8 cellular contexts compared by ENCODE assay signal in the genomic region with DNA sequence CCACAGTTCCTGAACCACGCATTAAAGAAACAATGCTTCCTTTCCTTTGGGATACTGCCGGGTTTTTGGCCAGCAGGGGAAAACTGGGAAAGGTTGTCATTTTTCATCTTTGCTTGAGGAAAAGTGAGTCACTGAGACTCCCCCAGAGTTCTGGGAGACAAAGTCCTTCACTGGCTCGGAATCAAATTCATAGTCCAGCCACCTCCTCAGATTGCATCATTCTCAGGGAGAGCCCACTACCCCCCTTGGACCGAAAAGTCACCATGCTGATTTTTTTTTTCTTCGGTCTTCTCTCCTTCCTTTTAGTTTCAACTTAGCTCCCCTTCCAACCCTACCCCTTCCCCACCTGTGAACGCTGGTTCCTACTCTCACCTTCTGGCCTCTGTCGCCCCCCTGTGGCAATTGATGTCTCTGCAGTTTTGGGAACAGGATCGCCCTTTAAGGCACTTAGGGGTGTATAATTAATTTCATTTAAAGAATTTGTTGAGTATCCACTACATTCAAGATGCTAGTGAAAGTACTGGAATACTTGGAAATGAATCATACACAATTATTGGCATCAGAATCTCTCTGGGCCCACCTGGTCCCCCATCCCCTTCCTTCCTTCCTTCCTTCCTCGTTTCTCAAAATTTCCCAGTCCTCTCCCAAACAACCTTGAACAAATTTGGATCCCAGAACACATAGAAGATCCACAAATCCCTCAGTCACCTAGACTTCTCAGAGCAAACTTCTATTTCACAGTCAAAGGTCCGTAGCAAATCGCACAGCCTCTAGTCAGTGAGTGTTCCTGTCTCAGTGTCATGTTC. TPM values are rescaled to one million over a fixed set of nuclear protein-coding genes. Genes with fewer than 3 reads are reported as not detected.
DNase-seq lines count a peak whose midpoint lies in the region; ATAC-seq and TF ChIP-seq lines count a peak whose summit lies in the region.

No MANE protein-coding gene starts in this region.

- BruUV-seq in MCF 10A (replicated peaks; lab: Mats Ljungman, UMichigan), result no TSS peak

- H3K36me3 ChIP-seq in DOHH2 (ENCODE audit: control insufficient read depth, low read length), result no peaks in the 10 kb centered on the region
- no peaks in the 10 kb centered on the region for H3K36me3 ChIP-seq in HUES64 (ENCODE audit: insufficient read depth, low read length)
- H3K36me3 ChIP-seq in lung (ENCODE audit: control insufficient read depth in 2 of 2, insufficient read depth in 2 of 2, low read length in 2 of 2), result no peaks in the 10 kb centered on the region
- H3K36me3 ChIP-seq in stomach, result no peaks in the 10 kb centered on the region

- H3K9me3 Mint-ChIP-seq in MCF 10A (ENCODE audit: unreplicated experiment), result no peaks in the 10 kb centered on the region

- H3K27ac ChIP-seq in DOHH2 (ENCODE audit: low read depth, low read length) (no peak overlapping the region), HUES64 (ENCODE audit: low read depth, low read length) (no peak overlapping the region), lung (ENCODE audit: low read depth in 1 of 2, low read length in 1 of 2) (no peak overlapping the region), stomach (no peak overlapping the region)

- H3F3A ChIP-seq in DOHH2 (ENCODE audit: control insufficient read depth, insufficient read depth), result no peaks in the 10 kb centered on the region

- H3K4me1 Mint-ChIP-seq in MCF 10A (ENCODE audit: insufficient read depth, unreplicated experiment), result peaks cover 57% of the 10 kb centered on the region

- WGBS in HUES64, result 41% methylated on average over 10 of the region's 11 CpGs
- WGBS in lung, 2 donors, result 29 to 37% methylated on average over 11 of the region's 11 CpGs
- WGBS in stomach, 5 donors, result 34 to 40% (median 36%) methylated on average over 11 of the region's 11 CpGs

- H3K9me3 ChIP-seq in DOHH2 (ENCODE audit: control insufficient read depth, insufficient read depth, low read length) (no peaks in the 10 kb centered on the region), HUES64 (ENCODE audit: insufficient read depth, low read depth, low read length) (no peaks in the 10 kb centered on the region), lung (ENCODE audit: control insufficient read depth in 2 of 2, insufficient read depth in 1 of 2, low read length in 1 of 2) (no peaks in the 10 kb centered on the region), stomach (no peaks in the 10 kb centered on the region)

- H3K4me3 ChIP-seq in DOHH2 (ENCODE audit: low read length), result no peak overlapping the region
- 0 out of 2 replicates have a peak overlapping the region, but pooled peaks have one; percentile 13 for H3K4me3 ChIP-seq in HUES64 (ENCODE audit: low read length)
- no peak overlapping the region for H3K4me3 ChIP-seq in lung
- no peak overlapping the region for H3K4me3 ChIP-seq in stomach

- H3K79me2 ChIP-seq in DOHH2 (ENCODE audit: control insufficient read depth, low read length), result no peaks in the 10 kb centered on the region

- peak; percentile 18 for DNase-seq in T follicular helper cell (ENCODE audit: low read depth)
- DNase-seq in MCF 10A (ENCODE audit: unreplicated experiment), result peak; percentile 87
- no peak for DNase-seq in lung (ENCODE audit: low spot score)
- peak; percentile 45 for DNase-seq in stomach
- DNase-seq in GDM1 (lab: John Stamatoyannopoulos, UW), result no peak

- peaks cover 5% of the 10 kb centered on the region; the same call in 1 of the 2 replicates for H3K27me3 ChIP-seq in DOHH2 (ENCODE audit: control insufficient read depth, low read length)
- no peaks in the 10 kb centered on the region for H3K27me3 ChIP-seq in HUES64 (ENCODE audit: insufficient read depth, low read length)
- H3K27me3 ChIP-seq in lung (ENCODE audit: control insufficient read depth, insufficient read depth), result no peaks in the 10 kb centered on the region
- H3K27me3 ChIP-seq in stomach, result peaks cover 0 to 70% (median 28%) of the 10 kb centered on the region in 3 donors

- H3K4me3 Mint-ChIP-seq in MCF 10A (ENCODE audit: unreplicated experiment), result peak overlapping the region; percentile 2

- no peak for TF ChIP-seq POLR2A in stomach (IDR thresholded peaks at IDR 0.05)

- CTCF ChIA-PET in MCF 10A (lab: Yijun Ruan, JAX), result interaction anchor here (0.5 to 17.2 kb wide), 75 partner anchors 8 to 1219 kb away, joined by 3 to 385 read pairs (median 5); a partner anchor contains a TSS

- H3K36me3 Mint-ChIP-seq in MCF 10A (ENCODE audit: insufficient read depth, unreplicated experiment), result peaks cover 14% of the 10 kb centered on the region

- ATAC-seq in lung (ENCODE audit: insufficient read depth, low FRiP score), result peak; percentile 65
- ATAC-seq in GM18909 (IDR thresholded peaks at IDR 0.05; ENCODE audit: poor library complexity, unreplicated experiment), result no peak

- H3K4me1 ChIP-seq in DOHH2 (ENCODE audit: control insufficient read depth, low read length), result no peaks in the 10 kb centered on the region
- H3K4me1 ChIP-seq in HUES64 (ENCODE audit: insufficient read depth, low read length), result peaks cover 10% of the 10 kb centered on the region
- no peaks in the 10 kb centered on the region for H3K4me1 ChIP-seq in lung (ENCODE audit: control insufficient read depth in 2 of 2, insufficient read depth in 2 of 2, low read length in 2 of 2)
- peaks cover 0 to 6% (median 0%) of the 10 kb centered on the region in 4 donors for H3K4me1 ChIP-seq in stomach

- intact Hi-C loops in MCF 10A (cut with micrococcal nuclease), result loop anchor here (1.0 to 5.0 kb wide), 4 partner anchors 50 to 586 kb away; no protein-coding TSS in a partner anchor
- intact Hi-C loops in stomach (cut with DNase I; ENCODE audit: low total_unique reads), result loop anchor here (10.0 kb wide), 1 partner anchor 47 kb away; no protein-coding TSS in a partner anchor

- H3K27me3 Mint-ChIP-seq in MCF 10A (ENCODE audit: insufficient read depth, unreplicated experiment), result no peaks in the 10 kb centered on the region

- H3K27ac Mint-ChIP-seq in MCF 10A (ENCODE audit: low read depth, unreplicated experiment), result peak overlapping the region; percentile 63

- no peak overlapping the region for H3K9ac ChIP-seq in HUES64 (ENCODE audit: low read depth, low read length)

- no peaks in the 10 kb centered on the region for H4K20me1 ChIP-seq in DOHH2 (ENCODE audit: control insufficient read depth, insufficient read depth, low read depth, low read length)

- no peaks in the 10 kb centered on the region for H3K9me2 ChIP-seq in DOHH2 (replicated peaks; ENCODE audit: control insufficient read depth, low read length)

- no peak overlapping the region for H3K4me2 ChIP-seq in DOHH2 (ENCODE audit: low read length)

- no peak for TF ChIP-seq EP300 in stomach (IDR thresholded peaks at IDR 0.05)

- TF ChIP-seq CTCF in DOHH2 (IDR thresholded peaks at IDR 0.05; ENCODE audit: low read depth, low read length, poor library complexity, severe bottlenecking) (peak; percentile 96), MCF 10A (IDR thresholded peaks at IDR 0.05; ENCODE audit: unreplicated experiment) (peak; percentile 99), lung (IDR thresholded peaks at IDR 0.05; ENCODE audit: control extremely low read depth, extremely low read depth) (peak; percentile 43), stomach (IDR thresholded peaks at IDR 0.05) (peak in 5 of 7 experiments; percentile 44 to 71 (median 58))

- POLR2A ChIA-PET in MCF 10A (lab: Yijun Ruan, JAX), result interaction anchor here (0.6 to 3.1 kb wide), 10 partner anchors 11 to 680 kb away, joined by 3 to 13 read pairs (median 6); no protein-coding TSS in a partner anchor

RNA-seq across cellular contexts. Expression of a gene that starts 6.9 kb away (rescaled TPM):
- polyA plus RNA-seq in HUES64 (2013, experiment 1 of 2), result 0.40 TPM
- polyA plus RNA-seq in HUES64 (2013, experiment 2 of 2), result 0.32 TPM
- total RNA-seq in MCF 10A (2022) (45.6 and 47.6 TPM in 2 replicates), lung (10 to 100 TPM; 12.1 to 40.9 TPM), stomach (10 to 100 TPM in 3 of 5 donors, 1 to 10 TPM in 2; 4.3 to 23.2 (median 10.5) TPM)
- polyA plus RNA-seq in lung (100 to 1,000 TPM in 1 of 2 donors, 10 to 100 TPM in 1; 65.2 to 119 TPM), stomach (10 to 100 TPM in 2 of 3 donors, 1 to 10 TPM in 1; 6.8 to 41.3 (median 14.4) TPM)

RNA-seq across cellular contexts. Expression of a gene that starts 40.1 kb away (rescaled TPM):
- polyA plus RNA-seq in HUES64 (2013, experiment 1 of 2), result 5.2 TPM
- 6.8 TPM for polyA plus RNA-seq in HUES64 (2013, experiment 2 of 2)
- 207 and 222 TPM in 2 replicates for total RNA-seq in MCF 10A (2022)
- total RNA-seq in lung, result 1 to 10 TPM; 2.2 to 3.7 TPM
- polyA plus RNA-seq in lung, result 1 to 10 TPM in 1 of 2 donors, under 1 TPM in 1; 0.89 to 2.9 TPM
- total RNA-seq in stomach, result 10 to 100 TPM in 1 of 5 donors, 1 to 10 TPM in 4; 3.2 to 10.3 (median 7.8) TPM
- 1 to 10 TPM; 1.8 to 4.1 (median 2.9) TPM for polyA plus RNA-seq in stomach

Comparison
In these comparisons a context has a peak if more than half of its experiments do, and no peak if none do; other contexts are left out.
1. CTCF ChIP-seq: peak in every context shown above with its lines; median percentile 99 in MCF 10A; 96 in DOHH2; 58 in stomach; 43 in lung.
2. DNase-seq: peak in T follicular helper cell (single experiment), MCF 10A (single experiment) and stomach (single experiment); none in lung (single experiment) and GDM1 (single experiment).
3. RNA of a gene that starts 40.1 kb away (total RNA-seq): 207 to 222 TPM in MCF 10A; 3.2 to 10.3 TPM in stomach and 2.2 to 3.7 TPM in lung; every median in the first group is over 10 times any median in the second.